In genomic region chr22:29040385-29041275, GRCh38 we compare ENCODE assay signal across 1 cellular context.
TF ChIP-seq lines count a peak whose summit lies in the region.

No MANE protein-coding gene starts in this region.

TF ChIP-seq in GM23338, 12 proteins besides CTCF, POLR2A, EP300 and RAD21 (continued from another document):
- TF ChIP-seq, protein P1, sequence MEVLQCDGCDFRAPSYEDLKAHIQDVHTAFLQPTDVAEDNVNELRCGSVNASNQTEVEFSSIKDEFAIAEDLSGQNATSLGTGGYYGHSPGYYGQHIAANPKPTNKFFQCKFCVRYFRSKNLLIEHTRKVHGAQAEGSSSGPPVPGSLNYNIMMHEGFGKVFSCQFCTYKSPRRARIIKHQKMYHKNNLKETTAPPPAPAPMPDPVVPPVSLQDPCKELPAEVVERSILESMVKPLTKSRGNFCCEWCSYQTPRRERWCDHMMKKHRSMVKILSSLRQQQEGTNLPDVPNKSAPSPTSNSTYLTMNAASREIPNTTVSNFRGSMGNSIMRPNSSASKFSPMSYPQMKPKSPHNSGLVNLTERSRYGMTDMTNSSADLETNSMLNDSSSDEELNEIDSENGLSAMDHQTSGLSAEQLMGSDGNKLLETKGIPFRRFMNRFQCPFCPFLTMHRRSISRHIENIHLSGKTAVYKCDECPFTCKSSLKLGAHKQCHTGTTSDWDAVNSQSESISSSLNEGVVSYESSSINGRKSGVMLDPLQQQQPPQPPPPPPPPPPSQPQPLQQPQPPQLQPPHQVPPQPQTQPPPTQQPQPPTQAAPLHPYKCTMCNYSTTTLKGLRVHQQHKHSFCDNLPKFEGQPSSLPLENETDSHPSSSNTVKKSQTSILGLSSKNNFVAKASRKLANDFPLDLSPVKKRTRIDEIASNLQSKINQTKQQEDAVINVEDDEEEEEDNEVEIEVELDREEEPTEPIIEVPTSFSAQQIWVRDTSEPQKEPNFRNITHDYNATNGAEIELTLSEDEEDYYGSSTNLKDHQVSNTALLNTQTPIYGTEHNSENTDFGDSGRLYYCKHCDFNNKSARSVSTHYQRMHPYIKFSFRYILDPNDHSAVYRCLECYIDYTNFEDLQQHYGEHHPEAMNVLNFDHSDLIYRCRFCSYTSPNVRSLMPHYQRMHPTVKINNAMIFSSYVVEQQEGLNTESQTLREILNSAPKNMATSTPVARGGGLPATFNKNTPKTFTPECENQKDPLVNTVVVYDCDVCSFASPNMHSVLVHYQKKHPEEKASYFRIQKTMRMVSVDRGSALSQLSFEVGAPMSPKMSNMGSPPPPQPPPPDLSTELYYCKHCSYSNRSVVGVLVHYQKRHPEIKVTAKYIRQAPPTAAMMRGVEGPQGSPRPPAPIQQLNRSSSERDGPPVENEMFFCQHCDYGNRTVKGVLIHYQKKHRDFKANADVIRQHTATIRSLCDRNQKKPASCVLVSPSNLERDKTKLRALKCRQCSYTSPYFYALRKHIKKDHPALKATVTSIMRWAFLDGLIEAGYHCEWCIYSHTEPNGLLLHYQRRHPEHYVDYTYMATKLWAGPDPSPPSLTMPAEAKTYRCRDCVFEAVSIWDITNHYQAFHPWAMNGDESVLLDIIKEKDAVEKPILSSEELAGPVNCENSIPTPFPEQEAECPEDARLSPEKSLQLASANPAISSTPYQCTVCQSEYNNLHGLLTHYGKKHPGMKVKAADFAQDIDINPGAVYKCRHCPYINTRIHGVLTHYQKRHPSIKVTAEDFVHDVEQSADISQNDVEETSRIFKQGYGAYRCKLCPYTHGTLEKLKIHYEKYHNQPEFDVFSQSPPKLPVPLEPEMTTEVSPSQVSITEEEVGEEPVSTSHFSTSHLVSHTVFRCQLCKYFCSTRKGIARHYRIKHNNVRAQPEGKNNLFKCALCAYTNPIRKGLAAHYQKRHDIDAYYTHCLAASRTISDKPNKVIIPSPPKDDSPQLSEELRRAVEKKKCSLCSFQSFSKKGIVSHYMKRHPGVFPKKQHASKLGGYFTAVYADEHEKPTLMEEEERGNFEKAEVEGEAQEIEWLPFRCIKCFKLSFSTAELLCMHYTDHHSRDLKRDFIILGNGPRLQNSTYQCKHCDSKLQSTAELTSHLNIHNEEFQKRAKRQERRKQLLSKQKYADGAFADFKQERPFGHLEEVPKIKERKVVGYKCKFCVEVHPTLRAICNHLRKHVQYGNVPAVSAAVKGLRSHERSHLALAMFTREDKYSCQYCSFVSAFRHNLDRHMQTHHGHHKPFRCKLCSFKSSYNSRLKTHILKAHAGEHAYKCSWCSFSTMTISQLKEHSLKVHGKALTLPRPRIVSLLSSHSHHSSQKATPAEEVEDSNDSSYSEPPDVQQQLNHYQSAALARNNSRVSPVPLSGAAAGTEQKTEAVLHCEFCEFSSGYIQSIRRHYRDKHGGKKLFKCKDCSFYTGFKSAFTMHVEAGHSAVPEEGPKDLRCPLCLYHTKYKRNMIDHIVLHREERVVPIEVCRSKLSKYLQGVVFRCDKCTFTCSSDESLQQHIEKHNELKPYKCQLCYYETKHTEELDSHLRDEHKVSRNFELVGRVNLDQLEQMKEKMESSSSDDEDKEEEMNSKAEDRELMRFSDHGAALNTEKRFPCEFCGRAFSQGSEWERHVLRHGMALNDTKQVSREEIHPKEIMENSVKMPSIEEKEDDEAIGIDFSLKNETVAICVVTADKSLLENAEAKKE (CRISPR knock-in tag; IDR thresholded peaks at IDR 0.05): no peak
- no peak for TF ChIP-seq EZH2 (IDR thresholded peaks at IDR 0.05; ENCODE audit: low read depth, unreplicated experiment)
- TF ChIP-seq ZNF114 (CRISPR knock-in tag; IDR thresholded peaks at IDR 0.05): no peak
- TF ChIP-seq NANOG (IDR thresholded peaks at IDR 0.05; ENCODE audit: borderline replicate concordance): no peak
TF ChIP-seq in GM23338: peak in this region for 0.
